ENCODE assay signal across 8 cellular contexts in genomic region chr20:53579581-53580375, GRCh38. TPM values are rescaled to one million over a fixed set of nuclear protein-coding genes. Genes with fewer than 3 reads are reported as not detected.
DNase-seq lines count a peak whose midpoint lies in the region; ATAC-seq, FAIRE-seq and TF ChIP-seq lines count a peak whose summit lies in the region.

No MANE protein-coding gene starts in this region.

- no peak overlapping the region for H2AFZ ChIP-seq in PC-3 (ENCODE audit: low read length)

- CTCF ChIA-PET in PC-3 (lab: Charles Lee): interaction anchor here (0.6 to 1.5 kb wide), 7 partner anchors 14 to 360 kb away, joined by 3 to 5 read pairs (median 3); partner anchors contain the start of gene ZNF217

- ATAC-seq in PC-3 (peak; percentile 46), GM21619 (IDR thresholded peaks at IDR 0.05; ENCODE audit: unreplicated experiment) (no peak), HG03196 (IDR thresholded peaks at IDR 0.05; ENCODE audit: unreplicated experiment) (no peak)

- DNase-seq in GM18507 (ENCODE audit: extremely low spot score, insufficient read length, low read depth): no peak
- peak; percentile 99 for DNase-seq in PC-3
- DNase-seq in cerebellar cortex (ENCODE audit: low spot score): peak; percentile 47
- no peak for DNase-seq in globus pallidus (ENCODE audit: low spot score)
- DNase-seq in GM12892 (ENCODE audit: insufficient read length): no peak

- H3K9me3 ChIP-seq in PC-3 (ENCODE audit: low read length): no peaks in the 10 kb centered on the region
- H3K9me3 ChIP-seq in mucosa of rectum (ENCODE audit: control insufficient read depth in 2 of 2, low read length in 2 of 2): no peaks in the 10 kb centered on the region

- peak; percentile 42 for FAIRE-seq in GM18507 (lab: Jason Lieb, UNC)
- FAIRE-seq in GM12892 (lab: Jason Lieb, UNC): no peak

- H3K79me2 ChIP-seq in PC-3 (ENCODE audit: low read length): peaks cover 100% of the 10 kb centered on the region

- peaks cover 68% of the 10 kb centered on the region for H3K36me3 ChIP-seq in PC-3 (ENCODE audit: low read depth, low read length)
- peaks cover 41 to 51% of the 10 kb centered on the region in 2 donors for H3K36me3 ChIP-seq in mucosa of rectum (ENCODE audit: control insufficient read depth in 2 of 2, insufficient read depth in 2 of 2, low read length in 2 of 2)

- peak overlapping the region; percentile 86 for H3K4me2 ChIP-seq in PC-3 (ENCODE audit: low read length)

- H3K27ac ChIP-seq in PC-3 (ENCODE audit: low read length) (peak overlapping the region; percentile 88), mucosa of rectum (ENCODE audit: low read depth in 2 of 2, low read length in 2 of 2) (peak overlapping the region; percentile 86 to 88)

- H3K27me3 ChIP-seq in PC-3 (ENCODE audit: low read length): no peaks in the 10 kb centered on the region
- no peaks in the 10 kb centered on the region for H3K27me3 ChIP-seq in mucosa of rectum (ENCODE audit: control insufficient read depth in 2 of 2, insufficient read depth in 2 of 2, low read length in 2 of 2)

- TF ChIP-seq POLR2A in GM12892 (IDR thresholded peaks at IDR 0.05; ENCODE audit: low read depth, low read length): no peak

- BruUV-seq in PC-3 (replicated peaks; lab: Mats Ljungman, UMichigan): TSS peak; percentile 65

- intact Hi-C loops in PC-3 (cut with micrococcal nuclease): loop anchor here (1.0 to 10.0 kb wide), 12 partner anchors 12 to 625 kb away; partner anchors contain the start of gene PFDN4

- peaks cover 34% of the 10 kb centered on the region for H4K20me1 ChIP-seq in PC-3 (ENCODE audit: low read length)

- peaks cover 68% of the 10 kb centered on the region for H3K4me1 ChIP-seq in PC-3 (ENCODE audit: insufficient read depth, low read length)
- H3K4me1 ChIP-seq in mucosa of rectum (ENCODE audit: control insufficient read depth in 2 of 2, insufficient read depth in 2 of 2, low read length in 2 of 2): peaks cover 29 to 55% of the 10 kb centered on the region in 2 donors

- POLR2A ChIA-PET in PC-3 (lab: Charles Lee; ENCODE audit: unreplicated experiment): interaction anchor here (0.6 to 2.2 kb wide), 13 partner anchors 14 to 361 kb away, joined by 3 to 11 read pairs (median 4); partner anchors contain the start of gene ZNF217

- H3K4me3 ChIP-seq in PC-3 (ENCODE audit: low read length) (peak overlapping the region; percentile 75), mucosa of rectum (ENCODE audit: low read length in 2 of 2) (peak overlapping the region; percentile 20 to 64)

- H3F3A ChIP-seq in PC-3 (ENCODE audit: low read length, unreplicated experiment): peaks cover 22% of the 10 kb centered on the region

- H3K9ac ChIP-seq in PC-3 (ENCODE audit: low read length) (peak overlapping the region; percentile 85), mucosa of rectum (ENCODE audit: low read depth in 1 of 2, low read length in 2 of 2) (peak overlapping the region; percentile 48 to 54)

- no peaks in the 10 kb centered on the region for H3K9me2 ChIP-seq in PC-3 (replicated peaks; ENCODE audit: low read length)

- TF ChIP-seq CTCF in PC-3 (conservative IDR thresholded peaks at IDR 0.05; ENCODE audit: low read depth, low read length): peak; percentile 25; the same call in 1 of the 2 replicates

RNA-seq across cellular contexts. Expression of gene ZNF217, which starts 13.9 kb away (rescaled TPM):
- 45.6 and 55.5 TPM in 2 replicates for total RNA-seq in PC-3 (2014; rRNA removed)
- 35.4 TPM for polyA plus RNA-seq in GM12892 (2012; ENCODE audit: missing spikeins)

Comparison
In these comparisons a context has a peak if more than half of its experiments do, and no peak if none do; other contexts are left out.
1. DNase-seq: peak in PC-3 (single experiment) and cerebellar cortex (single experiment); none in GM18507 (single experiment), globus pallidus (single experiment) and GM12892 (single experiment).